ENCODE assay signal across 1 cellular context in the genomic region with DNA sequence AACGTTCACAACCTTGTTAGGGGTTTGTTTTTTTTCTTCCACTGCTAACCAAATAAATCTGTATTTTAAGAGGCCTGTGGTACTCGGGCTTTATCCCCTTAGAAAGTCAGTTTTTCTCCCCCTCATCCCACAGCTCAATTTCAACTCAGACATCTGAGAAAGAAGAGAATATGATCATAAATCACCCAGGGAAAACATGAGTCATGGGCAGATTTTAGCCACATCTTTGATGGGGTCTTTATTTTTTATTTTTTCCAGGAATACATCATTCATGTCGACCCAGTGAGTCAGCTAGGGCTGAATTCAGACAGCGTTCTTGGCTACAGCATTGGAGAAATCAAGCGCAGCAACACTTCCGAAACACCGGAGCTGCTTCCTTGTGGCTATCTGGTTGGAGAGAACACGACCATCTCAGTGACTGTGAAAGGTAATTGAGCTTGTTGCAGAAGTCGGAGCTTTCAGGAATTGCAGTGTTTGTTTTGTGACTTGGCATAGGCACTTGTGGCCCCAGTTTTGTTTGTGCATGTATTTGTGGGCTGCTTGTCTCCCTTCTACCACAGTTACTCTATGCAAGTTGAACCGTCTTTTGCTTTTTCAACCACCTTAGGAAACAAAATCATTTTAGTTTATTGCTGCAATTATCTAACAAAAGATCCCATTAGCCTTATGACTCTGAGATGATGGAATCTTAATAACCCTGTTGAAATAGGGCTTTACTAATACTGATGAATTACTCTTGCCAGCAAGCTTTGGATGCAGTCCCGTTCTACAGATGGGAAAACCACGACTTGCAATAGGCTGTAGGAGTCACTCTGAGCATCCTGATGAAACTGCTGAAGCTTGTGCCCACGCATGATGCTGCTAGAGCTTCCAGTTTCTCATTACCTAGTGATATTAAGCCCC.
TF ChIP-seq lines count a peak whose summit lies in the region.

No MANE protein-coding gene starts in this region.

TF ChIP-seq in HEK293, 187 proteins besides CTCF, POLR2A, EP300 and RAD21 (continued from another document):
- TF ChIP-seq, protein P1, sequence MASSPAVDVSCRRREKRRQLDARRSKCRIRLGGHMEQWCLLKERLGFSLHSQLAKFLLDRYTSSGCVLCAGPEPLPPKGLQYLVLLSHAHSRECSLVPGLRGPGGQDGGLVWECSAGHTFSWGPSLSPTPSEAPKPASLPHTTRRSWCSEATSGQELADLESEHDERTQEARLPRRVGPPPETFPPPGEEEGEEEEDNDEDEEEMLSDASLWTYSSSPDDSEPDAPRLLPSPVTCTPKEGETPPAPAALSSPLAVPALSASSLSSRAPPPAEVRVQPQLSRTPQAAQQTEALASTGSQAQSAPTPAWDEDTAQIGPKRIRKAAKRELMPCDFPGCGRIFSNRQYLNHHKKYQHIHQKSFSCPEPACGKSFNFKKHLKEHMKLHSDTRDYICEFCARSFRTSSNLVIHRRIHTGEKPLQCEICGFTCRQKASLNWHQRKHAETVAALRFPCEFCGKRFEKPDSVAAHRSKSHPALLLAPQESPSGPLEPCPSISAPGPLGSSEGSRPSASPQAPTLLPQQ (tag by site-specific recombination; IDR thresholded peaks at IDR 0.05): no peak
- TF ChIP-seq ZNF391 (tag by site-specific recombination; IDR thresholded peaks at IDR 0.05; ENCODE audit: borderline replicate concordance, low read depth) (no peak), ZNF561 (tag by site-specific recombination; IDR thresholded peaks at IDR 0.05; ENCODE audit: borderline replicate concordance) (no peak), ZNF24 (tag by site-specific recombination; IDR thresholded peaks at IDR 0.05) (0 out of 2 replicates have a peak, but pooled peaks have one; percentile 45), ZNF548 (tag by site-specific recombination; IDR thresholded peaks at IDR 0.05) (no peak), ZNF311 (tag by site-specific recombination; IDR thresholded peaks at IDR 0.05; ENCODE audit: borderline replicate concordance) (no peak), ZNF626 (tag by site-specific recombination; IDR thresholded peaks at IDR 0.05) (no peak), ZNF223 (tag by site-specific recombination; IDR thresholded peaks at IDR 0.05) (no peak), ZNF791 (tag by site-specific recombination; IDR thresholded peaks at IDR 0.05) (no peak), MYNN (tag by site-specific recombination; IDR thresholded peaks at IDR 0.05; ENCODE audit: borderline replicate concordance) (no peak), ZNF571 (tag by site-specific recombination; IDR thresholded peaks at IDR 0.05) (no peak), ZNF768 (tag by site-specific recombination; IDR thresholded peaks at IDR 0.05) (no peak), ZBTB17 (tag by site-specific recombination; IDR thresholded peaks at IDR 0.05) (no peak), GLIS2 (tag by site-specific recombination; IDR thresholded peaks at IDR 0.05) (no peak), ZNF629 (tag by site-specific recombination; IDR thresholded peaks at IDR 0.05) (no peak), OVOL3 (tag by site-specific recombination; IDR thresholded peaks at IDR 0.05) (no peak)
- TF ChIP-seq, protein P2, sequence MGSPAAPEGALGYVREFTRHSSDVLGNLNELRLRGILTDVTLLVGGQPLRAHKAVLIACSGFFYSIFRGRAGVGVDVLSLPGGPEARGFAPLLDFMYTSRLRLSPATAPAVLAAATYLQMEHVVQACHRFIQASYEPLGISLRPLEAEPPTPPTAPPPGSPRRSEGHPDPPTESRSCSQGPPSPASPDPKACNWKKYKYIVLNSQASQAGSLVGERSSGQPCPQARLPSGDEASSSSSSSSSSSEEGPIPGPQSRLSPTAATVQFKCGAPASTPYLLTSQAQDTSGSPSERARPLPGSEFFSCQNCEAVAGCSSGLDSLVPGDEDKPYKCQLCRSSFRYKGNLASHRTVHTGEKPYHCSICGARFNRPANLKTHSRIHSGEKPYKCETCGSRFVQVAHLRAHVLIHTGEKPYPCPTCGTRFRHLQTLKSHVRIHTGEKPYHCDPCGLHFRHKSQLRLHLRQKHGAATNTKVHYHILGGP (tag by site-specific recombination; IDR thresholded peaks at IDR 0.05): 0 out of 2 replicates have a peak, but pooled peaks have one; percentile 17
- TF ChIP-seq, protein P3, sequence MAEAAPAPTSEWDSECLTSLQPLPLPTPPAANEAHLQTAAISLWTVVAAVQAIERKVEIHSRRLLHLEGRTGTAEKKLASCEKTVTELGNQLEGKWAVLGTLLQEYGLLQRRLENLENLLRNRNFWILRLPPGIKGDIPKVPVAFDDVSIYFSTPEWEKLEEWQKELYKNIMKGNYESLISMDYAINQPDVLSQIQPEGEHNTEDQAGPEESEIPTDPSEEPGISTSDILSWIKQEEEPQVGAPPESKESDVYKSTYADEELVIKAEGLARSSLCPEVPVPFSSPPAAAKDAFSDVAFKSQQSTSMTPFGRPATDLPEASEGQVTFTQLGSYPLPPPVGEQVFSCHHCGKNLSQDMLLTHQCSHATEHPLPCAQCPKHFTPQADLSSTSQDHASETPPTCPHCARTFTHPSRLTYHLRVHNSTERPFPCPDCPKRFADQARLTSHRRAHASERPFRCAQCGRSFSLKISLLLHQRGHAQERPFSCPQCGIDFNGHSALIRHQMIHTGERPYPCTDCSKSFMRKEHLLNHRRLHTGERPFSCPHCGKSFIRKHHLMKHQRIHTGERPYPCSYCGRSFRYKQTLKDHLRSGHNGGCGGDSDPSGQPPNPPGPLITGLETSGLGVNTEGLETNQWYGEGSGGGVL (tag by site-specific recombination; IDR thresholded peaks at IDR 0.05): no peak
- TF ChIP-seq, protein P4, sequence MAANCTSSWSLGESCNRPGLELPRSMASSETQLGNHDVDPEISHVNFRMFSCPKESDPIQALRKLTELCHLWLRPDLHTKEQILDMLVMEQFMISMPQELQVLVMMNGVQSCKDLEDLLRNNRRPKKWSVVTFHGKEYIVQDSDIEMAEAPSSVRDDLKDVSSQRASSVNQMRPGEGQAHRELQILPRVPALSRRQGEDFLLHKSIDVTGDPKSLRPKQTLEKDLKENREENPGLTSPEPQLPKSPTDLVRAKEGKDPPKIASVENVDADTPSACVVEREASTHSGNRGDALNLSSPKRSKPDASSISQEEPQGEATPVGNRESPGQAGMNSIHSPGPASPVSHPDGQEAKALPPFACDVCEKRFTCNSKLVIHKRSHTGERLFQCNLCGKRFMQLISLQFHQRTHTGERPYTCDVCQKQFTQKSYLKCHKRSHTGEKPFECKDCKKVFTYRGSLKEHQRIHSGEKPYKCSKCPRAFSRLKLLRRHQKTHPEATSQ (tag by site-specific recombination; IDR thresholded peaks at IDR 0.05): no peak
